8 cellular contexts compared by ENCODE assay signal in the genomic region with DNA sequence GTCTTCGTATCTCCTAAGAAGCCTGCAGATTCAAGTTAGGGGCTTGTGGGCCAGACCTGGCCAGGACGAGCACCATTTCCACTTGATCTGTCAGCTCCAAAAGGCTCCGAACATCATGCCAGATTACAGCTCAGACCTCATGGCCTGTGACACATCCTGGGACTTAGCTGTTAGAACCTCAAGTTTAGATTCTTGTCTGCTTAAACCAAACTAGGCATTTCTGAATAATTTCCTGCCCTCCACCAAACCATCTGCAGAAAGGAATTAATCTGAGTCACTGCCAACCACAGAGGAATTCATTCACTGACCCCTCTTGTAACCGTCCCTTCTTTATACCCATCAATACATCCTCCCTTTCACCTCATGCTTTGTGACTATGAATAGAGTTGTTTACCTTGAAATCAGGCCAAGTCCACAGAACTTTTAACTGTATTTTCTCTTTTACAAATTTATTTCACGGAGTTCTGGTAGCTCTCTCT.
DNase-seq lines count a peak whose midpoint lies in the region; ATAC-seq and TF ChIP-seq lines count a peak whose summit lies in the region.

No MANE protein-coding gene starts in this region.

- H3K4me1 Mint-ChIP-seq in WTC11, result no peaks in the 10 kb centered on the region; the same call in 1 of the 2 replicates

- H3K27ac Mint-ChIP-seq in WTC11, result no peak overlapping the region

- CTCF ChIA-PET in WTC11 (lab: Charles Lee), result interaction anchor here (1.0 to 1.9 kb wide), 3 partner anchors 43 to 356 kb away, joined by 3 to 8 read pairs (median 8); a partner anchor contains a TSS

- no peaks in the 10 kb centered on the region for H3K9me3 Mint-ChIP-seq in WTC11

- no peaks in the 10 kb centered on the region for H3K27me3 Mint-ChIP-seq in WTC11 (ENCODE audit: low read depth)

- no peak for TF ChIP-seq CTCF in WTC11 (IDR thresholded peaks at IDR 0.05)

- POLR2A ChIA-PET in WTC11 (lab: Charles Lee), result no interaction called here

- no peak overlapping the region for H3K4me3 Mint-ChIP-seq in WTC11

- DNase-seq in AG08396 (ENCODE audit: low spot score), result peak; percentile 71
- peak; percentile 100 for DNase-seq in HT1080 (ENCODE audit: low read depth)
- DNase-seq in WTC11 (ENCODE audit: low spot score), result no peak
- peak; percentile 74 for DNase-seq in hepatic stellate cell (ENCODE audit: low spot score)
- DNase-seq in SIG-M5 (lab: John Stamatoyannopoulos, UW), result no peak
- DNase-seq in SK-N-DZ (ENCODE audit: low spot score), result no peak

- peak; percentile 69 for ATAC-seq in WTC11
- ATAC-seq in GM21515 (IDR thresholded peaks at IDR 0.05; ENCODE audit: unreplicated experiment), result no peak
- no peak for ATAC-seq in HG02763 (IDR thresholded peaks at IDR 0.05; ENCODE audit: unreplicated experiment)

- H3K36me3 Mint-ChIP-seq in WTC11, result no peaks in the 10 kb centered on the region

TF ChIP-seq in WTC11, 78 proteins besides CTCF, POLR2A, EP300 and RAD21:
- TF ChIP-seq ZNF263 (CRISPR knock-in tag; IDR thresholded peaks at IDR 0.05; ENCODE audit: low read depth), result no peak
- no peak for TF ChIP-seq ZBTB21 (CRISPR knock-in tag; IDR thresholded peaks at IDR 0.05; ENCODE audit: borderline replicate concordance)
- TF ChIP-seq, protein P1, sequence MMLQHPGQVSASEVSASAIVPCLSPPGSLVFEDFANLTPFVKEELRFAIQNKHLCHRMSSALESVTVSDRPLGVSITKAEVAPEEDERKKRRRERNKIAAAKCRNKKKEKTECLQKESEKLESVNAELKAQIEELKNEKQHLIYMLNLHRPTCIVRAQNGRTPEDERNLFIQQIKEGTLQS (CRISPR knock-in tag; conservative IDR thresholded peaks at IDR 0.05), result no peak
- TF ChIP-seq, protein P2, sequence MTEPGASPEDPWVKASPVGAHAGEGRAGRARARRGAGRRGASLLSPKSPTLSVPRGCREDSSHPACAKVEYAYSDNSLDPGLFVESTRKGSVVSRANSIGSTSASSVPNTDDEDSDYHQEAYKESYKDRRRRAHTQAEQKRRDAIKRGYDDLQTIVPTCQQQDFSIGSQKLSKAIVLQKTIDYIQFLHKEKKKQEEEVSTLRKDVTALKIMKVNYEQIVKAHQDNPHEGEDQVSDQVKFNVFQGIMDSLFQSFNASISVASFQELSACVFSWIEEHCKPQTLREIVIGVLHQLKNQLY (CRISPR knock-in tag; IDR thresholded peaks at IDR 0.05), result no peak
- TF ChIP-seq, protein P3, sequence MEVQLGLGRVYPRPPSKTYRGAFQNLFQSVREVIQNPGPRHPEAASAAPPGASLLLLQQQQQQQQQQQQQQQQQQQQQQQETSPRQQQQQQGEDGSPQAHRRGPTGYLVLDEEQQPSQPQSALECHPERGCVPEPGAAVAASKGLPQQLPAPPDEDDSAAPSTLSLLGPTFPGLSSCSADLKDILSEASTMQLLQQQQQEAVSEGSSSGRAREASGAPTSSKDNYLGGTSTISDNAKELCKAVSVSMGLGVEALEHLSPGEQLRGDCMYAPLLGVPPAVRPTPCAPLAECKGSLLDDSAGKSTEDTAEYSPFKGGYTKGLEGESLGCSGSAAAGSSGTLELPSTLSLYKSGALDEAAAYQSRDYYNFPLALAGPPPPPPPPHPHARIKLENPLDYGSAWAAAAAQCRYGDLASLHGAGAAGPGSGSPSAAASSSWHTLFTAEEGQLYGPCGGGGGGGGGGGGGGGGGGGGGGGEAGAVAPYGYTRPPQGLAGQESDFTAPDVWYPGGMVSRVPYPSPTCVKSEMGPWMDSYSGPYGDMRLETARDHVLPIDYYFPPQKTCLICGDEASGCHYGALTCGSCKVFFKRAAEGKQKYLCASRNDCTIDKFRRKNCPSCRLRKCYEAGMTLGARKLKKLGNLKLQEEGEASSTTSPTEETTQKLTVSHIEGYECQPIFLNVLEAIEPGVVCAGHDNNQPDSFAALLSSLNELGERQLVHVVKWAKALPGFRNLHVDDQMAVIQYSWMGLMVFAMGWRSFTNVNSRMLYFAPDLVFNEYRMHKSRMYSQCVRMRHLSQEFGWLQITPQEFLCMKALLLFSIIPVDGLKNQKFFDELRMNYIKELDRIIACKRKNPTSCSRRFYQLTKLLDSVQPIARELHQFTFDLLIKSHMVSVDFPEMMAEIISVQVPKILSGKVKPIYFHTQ (CRISPR knock-in tag; IDR thresholded peaks at IDR 0.05), result no peak
- no peak for TF ChIP-seq NFATC4 (CRISPR knock-in tag; IDR thresholded peaks at IDR 0.05)
- TF ChIP-seq ZNF232 (CRISPR knock-in tag; IDR thresholded peaks at IDR 0.05), result no peak
- no peak for TF ChIP-seq ESRRA (CRISPR knock-in tag; IDR thresholded peaks at IDR 0.05; ENCODE audit: borderline replicate concordance)
- no peak for TF ChIP-seq ZNF423 (CRISPR knock-in tag; IDR thresholded peaks at IDR 0.05)
- TF ChIP-seq ZNF317 (CRISPR knock-in tag; IDR thresholded peaks at IDR 0.05; ENCODE audit: borderline replicate concordance, low read depth), result no peak
- TF ChIP-seq, protein P4, sequence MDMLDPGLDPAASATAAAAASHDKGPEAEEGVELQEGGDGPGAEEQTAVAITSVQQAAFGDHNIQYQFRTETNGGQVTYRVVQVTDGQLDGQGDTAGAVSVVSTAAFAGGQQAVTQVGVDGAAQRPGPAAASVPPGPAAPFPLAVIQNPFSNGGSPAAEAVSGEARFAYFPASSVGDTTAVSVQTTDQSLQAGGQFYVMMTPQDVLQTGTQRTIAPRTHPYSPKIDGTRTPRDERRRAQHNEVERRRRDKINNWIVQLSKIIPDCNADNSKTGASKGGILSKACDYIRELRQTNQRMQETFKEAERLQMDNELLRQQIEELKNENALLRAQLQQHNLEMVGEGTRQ (CRISPR knock-in tag; IDR thresholded peaks at IDR 0.05), result no peak
- TF ChIP-seq, protein P5, sequence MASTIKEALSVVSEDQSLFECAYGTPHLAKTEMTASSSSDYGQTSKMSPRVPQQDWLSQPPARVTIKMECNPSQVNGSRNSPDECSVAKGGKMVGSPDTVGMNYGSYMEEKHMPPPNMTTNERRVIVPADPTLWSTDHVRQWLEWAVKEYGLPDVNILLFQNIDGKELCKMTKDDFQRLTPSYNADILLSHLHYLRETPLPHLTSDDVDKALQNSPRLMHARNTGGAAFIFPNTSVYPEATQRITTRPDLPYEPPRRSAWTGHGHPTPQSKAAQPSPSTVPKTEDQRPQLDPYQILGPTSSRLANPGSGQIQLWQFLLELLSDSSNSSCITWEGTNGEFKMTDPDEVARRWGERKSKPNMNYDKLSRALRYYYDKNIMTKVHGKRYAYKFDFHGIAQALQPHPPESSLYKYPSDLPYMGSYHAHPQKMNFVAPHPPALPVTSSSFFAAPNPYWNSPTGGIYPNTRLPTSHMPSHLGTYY (CRISPR knock-in tag; IDR thresholded peaks at IDR 0.05), result no peak
- TF ChIP-seq JUN (CRISPR knock-in tag; IDR thresholded peaks at IDR 0.05), result no peak
- no peak for TF ChIP-seq NFE2L1 (CRISPR knock-in tag; IDR thresholded peaks at IDR 0.05)
- no peak for TF ChIP-seq ZNF138 (CRISPR knock-in tag; conservative IDR thresholded peaks at IDR 0.05)
- no peak for TF ChIP-seq PRRX2 (CRISPR knock-in tag; IDR thresholded peaks at IDR 0.05)
- TF ChIP-seq ZNF121 (CRISPR knock-in tag; IDR thresholded peaks at IDR 0.05), result no peak
- TF ChIP-seq, protein P6, sequence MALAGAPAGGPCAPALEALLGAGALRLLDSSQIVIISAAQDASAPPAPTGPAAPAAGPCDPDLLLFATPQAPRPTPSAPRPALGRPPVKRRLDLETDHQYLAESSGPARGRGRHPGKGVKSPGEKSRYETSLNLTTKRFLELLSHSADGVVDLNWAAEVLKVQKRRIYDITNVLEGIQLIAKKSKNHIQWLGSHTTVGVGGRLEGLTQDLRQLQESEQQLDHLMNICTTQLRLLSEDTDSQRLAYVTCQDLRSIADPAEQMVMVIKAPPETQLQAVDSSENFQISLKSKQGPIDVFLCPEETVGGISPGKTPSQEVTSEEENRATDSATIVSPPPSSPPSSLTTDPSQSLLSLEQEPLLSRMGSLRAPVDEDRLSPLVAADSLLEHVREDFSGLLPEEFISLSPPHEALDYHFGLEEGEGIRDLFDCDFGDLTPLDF (CRISPR knock-in tag; IDR thresholded peaks at IDR 0.05), result no peak
- no peak for TF ChIP-seq FOXK1 (CRISPR knock-in tag; IDR thresholded peaks at IDR 0.05)
- TF ChIP-seq, protein P7, sequence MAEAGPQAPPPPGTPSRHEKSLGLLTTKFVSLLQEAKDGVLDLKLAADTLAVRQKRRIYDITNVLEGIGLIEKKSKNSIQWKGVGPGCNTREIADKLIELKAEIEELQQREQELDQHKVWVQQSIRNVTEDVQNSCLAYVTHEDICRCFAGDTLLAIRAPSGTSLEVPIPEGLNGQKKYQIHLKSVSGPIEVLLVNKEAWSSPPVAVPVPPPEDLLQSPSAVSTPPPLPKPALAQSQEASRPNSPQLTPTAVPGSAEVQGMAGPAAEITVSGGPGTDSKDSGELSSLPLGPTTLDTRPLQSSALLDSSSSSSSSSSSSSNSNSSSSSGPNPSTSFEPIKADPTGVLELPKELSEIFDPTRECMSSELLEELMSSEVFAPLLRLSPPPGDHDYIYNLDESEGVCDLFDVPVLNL (CRISPR knock-in tag; IDR thresholded peaks at IDR 0.05; ENCODE audit: borderline replicate concordance, low read depth), result no peak

Comparison
In these comparisons a context has a peak if more than half of its experiments do, and no peak if none do; other contexts are left out.
1. DNase-seq: peak in AG08396 (single experiment), HT1080 (single experiment) and hepatic stellate cell (single experiment); none in WTC11 (single experiment), SIG-M5 (single experiment) and SK-N-DZ (single experiment).